Comparison of ENCODE assay signal across 16 cellular contexts in genomic region chr6:13471184-13471583, GRCh38. TPM values are rescaled to one million over a fixed set of nuclear protein-coding genes. Genes with fewer than 3 reads are reported as not detected.
A peak's percentile ranks its signal among the peaks of the same experiment; 100 is the strongest.
DNase-seq lines count a peak whose midpoint lies in the region; ATAC-seq and TF ChIP-seq lines count a peak whose summit lies in the region.
"Had no signal": no experiment of that assay in that cellular context is flagged by ENCODE, and none has a peak within 500 bp of the region (broad histone marks: within the 10 kb centered on the region; RNA-seq: fewer than 3 reads in every experiment).

No MANE protein-coding gene starts in this region.

- BruUV-seq in OCI-LY7 (replicated peaks; lab: Mats Ljungman, UMichigan) = no TSS peak

- no peak overlapping the region for H3K4me3 Mint-ChIP-seq in dendritic cell treated with granulocyte-macrophage colony-stimulating factor and Interleukin-4, amounts not matched to agents 40 ng/mL and 50 ng/mL, for 4 days
- H3K4me3 Mint-ChIP-seq: CD14-positive monocyte had no signal

- DNase-seq in right atrium auricular region (ENCODE audit: low spot score) (no peak), Right ventricle myocardium inferior (ENCODE audit: missing footprints) (no peak), OCI-LY7 (ENCODE audit: low spot score) (no peak), NCI-H526 treated with DMSO at 0.1 percent for 48 hours (lab: John Stamatoyannopoulos, UW) (no peak)
- DNase-seq: DMS153, H7, KBM-7, NCI-H1417 treated with DMSO at 0.1 percent for 48 hours, NCI-H1930, NCI-H446 treated with DMSO at 0.1 percent for 48 hours, NCI-H748 treated with DMSO at 0.1 percent for 48 hours, PC-9 had no signal

- H3K27ac ChIP-seq in right atrium auricular region (peak overlapping the region; percentile 79 to 87), OCI-LY7 (ENCODE audit: low read depth, low read length, poor library complexity, severe bottlenecking) (no peak overlapping the region), temporal lobe (ENCODE audit: low read depth, low read length) (peak overlapping the region; percentile 88)
- H3K27ac ChIP-seq: PC-9 had no signal

- H3K4me3 ChIP-seq in right atrium auricular region (no peak overlapping the region), OCI-LY7 (ENCODE audit: low read depth, low read length, poor library complexity, severe bottlenecking) (no peak overlapping the region)
- H3K4me3 ChIP-seq: PC-9 had no signal

- peak overlapping the region; percentile 32; the same call in 1 of the 2 replicates for H3K4me2 ChIP-seq in OCI-LY7 (ENCODE audit: low read length)
- H3K4me2 ChIP-seq: PC-9 had no signal

- no peaks in the 10 kb centered on the region for H3K9me2 ChIP-seq in OCI-LY7 (ENCODE audit: insufficient read depth, low read length)

- peak overlapping the region; percentile 85 for H3K27ac Mint-ChIP-seq in dendritic cell treated with granulocyte-macrophage colony-stimulating factor and Interleukin-4, amounts not matched to agents 40 ng/mL and 50 ng/mL, for 4 days

- POLR2A ChIA-PET in OCI-LY7 (lab: Charles Lee) = no interaction called here

- H4K20me1 ChIP-seq in OCI-LY7 (ENCODE audit: insufficient read depth, low read length) = no peaks in the 10 kb centered on the region; the same call in 1 of the 2 replicates

- TF ChIP-seq CTCF in right atrium auricular region (IDR thresholded peaks at IDR 0.05) (no peak), OCI-LY7 (conservative IDR thresholded peaks at IDR 0.05; ENCODE audit: low read length) (no peak)

- H3K36me3 ChIP-seq in right atrium auricular region (no peaks in the 10 kb centered on the region), OCI-LY7 (ENCODE audit: insufficient read depth, low read length) (peaks cover 67% of the 10 kb centered on the region)

- peaks cover 0 to 82% of the 10 kb centered on the region in 2 donors for H3K4me1 ChIP-seq in right atrium auricular region
- H3K4me1 ChIP-seq in OCI-LY7 (ENCODE audit: insufficient read depth, low read length, poor library complexity, severe bottlenecking) = peaks cover 50% of the 10 kb centered on the region

- no peaks in the 10 kb centered on the region for H3K27me3 Mint-ChIP-seq in dendritic cell treated with granulocyte-macrophage colony-stimulating factor and Interleukin-4, amounts not matched to agents 40 ng/mL and 50 ng/mL, for 4 days

- ATAC-seq in Right ventricle myocardium inferior (no peak), GM21390 (IDR thresholded peaks at IDR 0.05; ENCODE audit: unreplicated experiment) (no peak)

- CTCF ChIA-PET in OCI-LY7 (lab: Charles Lee; ENCODE audit: unreplicated experiment) = no interaction called here

- no peaks in the 10 kb centered on the region for H3K9me3 Mint-ChIP-seq in dendritic cell treated with granulocyte-macrophage colony-stimulating factor and Interleukin-4, amounts not matched to agents 40 ng/mL and 50 ng/mL, for 4 days
- H3K9me3 Mint-ChIP-seq: CD14-positive monocyte had no signal

- H3K36me3 Mint-ChIP-seq in dendritic cell treated with granulocyte-macrophage colony-stimulating factor and Interleukin-4, amounts not matched to agents 40 ng/mL and 50 ng/mL, for 4 days (ENCODE audit: low read depth) = peaks cover 31% of the 10 kb centered on the region

- no peaks in the 10 kb centered on the region for H3K27me3 ChIP-seq in right atrium auricular region

- H2AFZ ChIP-seq in OCI-LY7 (ENCODE audit: low read length) = no peak overlapping the region
- H2AFZ ChIP-seq: PC-9 had no signal

- intact Hi-C loops in Right ventricle myocardium inferior (cut with DNase I) = loop anchor here (2.0 kb wide), 1 partner anchor 16 kb away; the partner anchor contains the start of gene GFOD1
- intact Hi-C loops in OCI-LY7 (cut with micrococcal nuclease; ENCODE audit: unreplicated experiment) = no loop called here
- intact Hi-C loops in dendritic cell treated with granulocyte-macrophage colony-stimulating factor and Interleukin-4, amounts not matched to agents 40 ng/mL and 50 ng/mL, for 4 days (cut with micrococcal nuclease) = no loop called here

- peaks cover 57% of the 10 kb centered on the region for H3K79me2 ChIP-seq in OCI-LY7 (ENCODE audit: insufficient read depth, low read depth, low read length)

- peaks cover 69% of the 10 kb centered on the region for H3K4me1 Mint-ChIP-seq in dendritic cell treated with granulocyte-macrophage colony-stimulating factor and Interleukin-4, amounts not matched to agents 40 ng/mL and 50 ng/mL, for 4 days (ENCODE audit: low read depth)

- H3K9me3 ChIP-seq in right atrium auricular region = no peaks in the 10 kb centered on the region
- H3K9me3 ChIP-seq in OCI-LY7 (ENCODE audit: low read length) = peaks cover 4% of the 10 kb centered on the region; the same call in 1 of the 2 replicates

RNA-seq across cellular contexts. Expression of gene GFOD1, which starts 16.2 kb away (rescaled TPM):
- 10 to 100 TPM; 66.2 to 96.3 TPM for total RNA-seq in right atrium auricular region
- total RNA-seq in Right ventricle myocardium inferior = 38.8 TPM
- 19.7 and 22.6 TPM in 2 replicates for total RNA-seq in OCI-LY7 (2014; rRNA removed; shearing (Covaris generic))
- total RNA-seq in OCI-LY7 (2022) = 34.4 and 35.0 TPM in 2 replicates
- 27.0 TPM for total RNA-seq in temporal lobe
